In genomic region chr15:55277116-55277564, GRCh38 we compare ENCODE assay signal across 9 cellular contexts.
DNase-seq lines count a peak whose midpoint lies in the region; ATAC-seq lines count a peak whose summit lies in the region.
"Had no signal": no experiment of that assay in that cellular context is flagged by ENCODE, and none has a peak within 500 bp of the region (broad histone marks: within the 10 kb centered on the region; RNA-seq: fewer than 3 reads in every experiment).

No MANE protein-coding gene starts in this region.

- H3K4me3 ChIP-seq in muscle layer of duodenum (ENCODE audit: low read depth in 1 of 2, low read length in 2 of 2) = no peak overlapping the region

- H3K9me3 ChIP-seq in muscle layer of duodenum (ENCODE audit: control insufficient read depth in 1 of 2, low read length in 2 of 2) = no peaks in the 10 kb centered on the region

- ATAC-seq in HG03196 (IDR thresholded peaks at IDR 0.05; ENCODE audit: unreplicated experiment) = peak; percentile 38

- no peaks in the 10 kb centered on the region for H3K36me3 ChIP-seq in muscle layer of duodenum (ENCODE audit: control insufficient read depth in 1 of 2, insufficient read depth in 2 of 2, low read length in 2 of 2)

- H3K27ac ChIP-seq in muscle layer of duodenum (ENCODE audit: low read length) = peak overlapping the region; percentile 13
- H3K27ac ChIP-seq: parathyroid adenoma had no signal

- no peaks in the 10 kb centered on the region for H3K27me3 ChIP-seq in muscle layer of duodenum (ENCODE audit: low read depth, low read length)

- peaks cover 0 to 14% of the 10 kb centered on the region in 2 donors for H3K4me1 ChIP-seq in muscle layer of duodenum (ENCODE audit: control insufficient read depth in 1 of 2, insufficient read depth in 2 of 2, low read length in 2 of 2)
- H3K4me1 ChIP-seq: parathyroid adenoma had no signal

- peak; percentile 54 for DNase-seq in activated gamma-delta T cell treated with Interleukin-2 at 50 U/mL for 16 hours
- no peak for DNase-seq in activated gamma-delta T cell (lab: John Stamatoyannopoulos, UW)
- DNase-seq in activated CD4-positive, alpha-beta T cell treated with anti-CD3 and anti-CD28 coated beads for 48 hours = peak; percentile 73
- no peak for DNase-seq in superior temporal gyrus (ENCODE audit: extremely low spot score)
- no peak for DNase-seq in DMS153 (lab: John Stamatoyannopoulos, UW)
- DNase-seq in DMS 273 treated with DMSO at 0.1 percent for 48 hours (lab: John Stamatoyannopoulos, UW) = no peak

Comparison
In these comparisons a context has a peak if more than half of its experiments do, and no peak if none do; other contexts are left out.
1. DNase-seq: peak in activated gamma-delta T cell treated with Interleukin-2 at 50 U/mL for 16 hours (single experiment) and activated CD4-positive, alpha-beta T cell treated with anti-CD3 and anti-CD28 coated beads for 48 hours (single experiment); none in activated gamma-delta T cell (single experiment), superior temporal gyrus (single experiment), DMS153 (single experiment) and DMS 273 treated with DMSO at 0.1 percent for 48 hours (single experiment).